19 cellular contexts compared by ENCODE assay signal in the genomic region with DNA sequence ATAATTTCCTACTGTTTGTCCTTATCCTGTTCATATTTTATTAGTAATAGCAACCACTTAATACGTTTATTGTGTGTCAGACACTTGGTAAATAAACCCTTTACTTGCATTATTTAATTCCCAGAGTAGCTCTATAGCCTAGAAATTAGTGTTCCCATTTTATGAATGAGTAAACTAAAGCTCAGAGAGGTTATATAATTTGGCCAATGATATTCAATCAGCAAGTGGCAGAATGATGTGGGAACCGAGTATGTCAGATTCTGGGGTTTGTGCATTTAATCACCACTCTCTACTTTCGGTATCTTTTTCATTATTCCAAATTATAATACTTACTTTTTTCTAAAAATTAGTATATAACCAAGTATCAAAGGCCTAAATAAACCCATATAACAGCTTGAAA. TPM values are rescaled to one million over a fixed set of nuclear protein-coding genes. Genes with fewer than 3 reads are reported as not detected.
A peak's percentile ranks its signal among the peaks of the same experiment; 100 is the strongest.
DNase-seq lines count a peak whose midpoint lies in the region; ATAC-seq and TF ChIP-seq lines count a peak whose summit lies in the region.
"Had no signal": no experiment of that assay in that cellular context is flagged by ENCODE, and none has a peak within 500 bp of the region (broad histone marks: within the 10 kb centered on the region; RNA-seq: fewer than 3 reads in every experiment).

No MANE protein-coding gene starts in this region.

- 88% methylated on average over 3 of the region's 3 CpGs for WGBS in right cardiac atrium

- no peak overlapping the region for H3K4me3 ChIP-seq in left ventricle myocardium inferior
- H3K4me3 ChIP-seq in right cardiac atrium (ENCODE audit: low read length): no peak overlapping the region
- H3K4me3 ChIP-seq: A549; BLaER1 treated with 17β-estradiol and CSF1 and Interleukin-3, amounts not matched to agents 10 nM and 100 nM; GM23248 had no signal

- H3K27me3 ChIP-seq in left ventricle myocardium inferior (ENCODE audit: low read depth) (no peaks in the 10 kb centered on the region), right cardiac atrium (ENCODE audit: control insufficient read depth, insufficient read depth) (no peaks in the 10 kb centered on the region)
- H3K27me3 ChIP-seq: BE2C; BLaER1 treated with 17β-estradiol and CSF1 and Interleukin-3, amounts not matched to agents 10 nM and 100 nM had no signal

- TF ChIP-seq CTCF in left ventricle myocardium inferior (IDR thresholded peaks at IDR 0.05; ENCODE audit: borderline replicate concordance): no peak

- intact Hi-C loops in left ventricle myocardium inferior (cut with micrococcal nuclease) (no loop called here), right cardiac atrium (cut with DNase I) (no loop called here)

- H3K27ac ChIP-seq in left ventricle myocardium inferior (replicated peaks): peak overlapping the region; percentile 97
- no peak overlapping the region for H3K27ac ChIP-seq in right cardiac atrium (ENCODE audit: low read length)
- H3K27ac ChIP-seq: A549; BLaER1 treated with 17β-estradiol and CSF1 and Interleukin-3, amounts not matched to agents 10 nM and 100 nM; GM23248 had no signal

- DNase-seq in left ventricle myocardium inferior (no peak), right cardiac atrium (no peak)
- no peak for DNase-seq in stimulated activated effector memory CD8-positive, alpha-beta T cell treated with anti-CD3 and anti-CD28 coated beads, Interleukin-12 subunit alpha, Interleukin-12 subunit beta, amount 100 ng/mL, for 72 hours (ENCODE audit: low spot score in 2 of 2)
- DNase-seq: 8988T; ACHN; AML-193; BE2C; CD4-positive, alpha-beta memory T cell; COR-L47; DMS153; DND-41; GM23248; H7; HCEC 1CT had no signal

- H3K4me1 ChIP-seq in left ventricle myocardium inferior: peaks cover 28% of the 10 kb centered on the region
- peaks cover 3% of the 10 kb centered on the region for H3K4me1 ChIP-seq in right cardiac atrium (ENCODE audit: control insufficient read depth, insufficient read depth, low read length)
- H3K4me1 ChIP-seq: A549, BE2C had no signal

- no peaks in the 10 kb centered on the region for H3K9me3 ChIP-seq in left ventricle myocardium inferior (replicated peaks)
- H3K9me3 ChIP-seq in right cardiac atrium (ENCODE audit: control insufficient read depth, low read length): no peaks in the 10 kb centered on the region
- H3K9me3 ChIP-seq: A549; BE2C; BLaER1 treated with 17β-estradiol and CSF1 and Interleukin-3, amounts not matched to agents 10 nM and 100 nM had no signal

- no peaks in the 10 kb centered on the region for H3K27me3 Mint-ChIP-seq in activated T-helper 17 cell treated with anti-CD3 and anti-CD28 coated beads, Interleukin-2, amount 50 U/mL, for 72 hours
- H3K27me3 Mint-ChIP-seq: CD4-positive, alpha-beta memory T cell had no signal

- H3K4me3 Mint-ChIP-seq in activated T-helper 17 cell treated with anti-CD3 and anti-CD28 coated beads, Interleukin-2, amount 50 U/mL, for 72 hours: no peak overlapping the region
- H3K4me3 Mint-ChIP-seq in stimulated activated effector memory CD8-positive, alpha-beta T cell treated with anti-CD3 and anti-CD28 coated beads, Interleukin-12 subunit alpha, Interleukin-12 subunit beta, amount 100 ng/mL, for 72 hours: no peak overlapping the region
- H3K4me3 Mint-ChIP-seq: CD4-positive, alpha-beta memory T cell had no signal

- H3K4me1 Mint-ChIP-seq in activated T-helper 17 cell treated with anti-CD3 and anti-CD28 coated beads, Interleukin-2, amount 50 U/mL, for 72 hours: no peaks in the 10 kb centered on the region
- H3K4me1 Mint-ChIP-seq in stimulated activated effector memory CD8-positive, alpha-beta T cell treated with anti-CD3 and anti-CD28 coated beads, Interleukin-12 subunit alpha, Interleukin-12 subunit beta, amount 100 ng/mL, for 72 hours: peaks cover 4% of the 10 kb centered on the region

- H3K9me3 Mint-ChIP-seq in activated T-helper 17 cell treated with anti-CD3 and anti-CD28 coated beads, Interleukin-2, amount 50 U/mL, for 72 hours: no peaks in the 10 kb centered on the region
- H3K9me3 Mint-ChIP-seq in stimulated activated effector memory CD8-positive, alpha-beta T cell treated with anti-CD3 and anti-CD28 coated beads, Interleukin-12 subunit alpha, Interleukin-12 subunit beta, amount 100 ng/mL, for 72 hours: no peaks in the 10 kb centered on the region
- H3K9me3 Mint-ChIP-seq: CD4-positive, alpha-beta memory T cell had no signal

- ATAC-seq in right cardiac atrium (no peak), HG02840 (IDR thresholded peaks at IDR 0.05; ENCODE audit: low FRiP score, unreplicated experiment) (no peak)
- peak; percentile 38 for ATAC-seq in activated T-helper 17 cell treated with anti-CD3 and anti-CD28 coated beads, Interleukin-2, amount 50 U/mL, for 72 hours (replicated peaks)
- peak; percentile 76 for ATAC-seq in stimulated activated effector memory CD8-positive, alpha-beta T cell treated with anti-CD3 and anti-CD28 coated beads, Interleukin-12 subunit alpha, Interleukin-12 subunit beta, amount 100 ng/mL, for 72 hours
- ATAC-seq: A549 had no signal

- no peaks in the 10 kb centered on the region for H3K36me3 ChIP-seq in left ventricle myocardium inferior
- H3K36me3 ChIP-seq: BE2C; BLaER1 treated with 17β-estradiol and CSF1 and Interleukin-3, amounts not matched to agents 10 nM and 100 nM had no signal

- no peaks in the 10 kb centered on the region for H3K36me3 Mint-ChIP-seq in activated T-helper 17 cell treated with anti-CD3 and anti-CD28 coated beads, Interleukin-2, amount 50 U/mL, for 72 hours (ENCODE audit: low read depth)
- H3K36me3 Mint-ChIP-seq in stimulated activated effector memory CD8-positive, alpha-beta T cell treated with anti-CD3 and anti-CD28 coated beads, Interleukin-12 subunit alpha, Interleukin-12 subunit beta, amount 100 ng/mL, for 72 hours: no peaks in the 10 kb centered on the region
- H3K36me3 Mint-ChIP-seq: CD4-positive, alpha-beta memory T cell had no signal

- no peak overlapping the region for H3K27ac Mint-ChIP-seq in activated T-helper 17 cell treated with anti-CD3 and anti-CD28 coated beads, Interleukin-2, amount 50 U/mL, for 72 hours
- H3K27ac Mint-ChIP-seq in stimulated activated effector memory CD8-positive, alpha-beta T cell treated with anti-CD3 and anti-CD28 coated beads, Interleukin-12 subunit alpha, Interleukin-12 subunit beta, amount 100 ng/mL, for 72 hours: no peak overlapping the region

RNA-seq across cellular contexts. Expression of gene ARPC5, which starts 6.6 kb away (rescaled TPM):
- total RNA-seq in left ventricle myocardium inferior (33.6 TPM), right cardiac atrium (10 to 100 TPM; 36.5 to 74.7 (median 52.4) TPM)
- polyA plus RNA-seq in right cardiac atrium: 41.1 TPM
- 100 to 1,000 TPM; 130 to 164 TPM for total RNA-seq in activated T-helper 17 cell treated with anti-CD3 and anti-CD28 coated beads, Interleukin-2, amount 50 U/mL, for 72 hours

RNA-seq across cellular contexts. Expression of gene APOBEC4, which starts 10.9 kb away (rescaled TPM):
- total RNA-seq in left ventricle myocardium inferior (0.11 TPM), right cardiac atrium (under 1 TPM in 1 of 4 donors, not detected in 3; 0.09 TPM)
- not detected for polyA plus RNA-seq in right cardiac atrium
- not detected for total RNA-seq in activated T-helper 17 cell treated with anti-CD3 and anti-CD28 coated beads, Interleukin-2, amount 50 U/mL, for 72 hours
- total RNA-seq: CD4-positive, alpha-beta memory T cell; GM23248; H1; H7 had no signal
- polyA plus RNA-seq: A549; CD4-positive, alpha-beta memory T cell; GM23248; H1 had no signal

RNA-seq across cellular contexts. Expression of gene NCF2, which starts 51.9 kb away (rescaled TPM):
- total RNA-seq in left ventricle myocardium inferior (4.5 TPM), right cardiac atrium (1 to 10 TPM; 3.3 to 6.4 (median 6.0) TPM)
- 1.4 TPM for polyA plus RNA-seq in right cardiac atrium
- 10 to 100 TPM in 1 of 2 donors, 1 to 10 TPM in 1; 4.4 to 18.7 TPM for total RNA-seq in activated T-helper 17 cell treated with anti-CD3 and anti-CD28 coated beads, Interleukin-2, amount 50 U/mL, for 72 hours
- total RNA-seq: GM23248, H1 had no signal
- polyA plus RNA-seq: H1 had no signal

Comparison
In these comparisons a context has a peak if more than half of its experiments do, and no peak if none do; other contexts are left out.
1. ATAC-seq: peak in activated T-helper 17 cell treated with anti-CD3 and anti-CD28 coated beads, Interleukin-2, amount 50 U/mL, for 72 hours (single experiment) and stimulated activated effector memory CD8-positive, alpha-beta T cell treated with anti-CD3 and anti-CD28 coated beads, Interleukin-12 subunit alpha, Interleukin-12 subunit beta, amount 100 ng/mL, for 72 hours (single experiment); none in right cardiac atrium (0 of 2) and HG02840 (single experiment).